In genomic region chr1:87594736-87595383, GRCh38 we compare ENCODE assay signal across 1 cellular context.
TF ChIP-seq lines count a peak whose summit lies in the region.

No MANE protein-coding gene starts in this region.

TF ChIP-seq in WTC11, 78 proteins besides CTCF, POLR2A, EP300 and RAD21 (continued from another document):
- TF ChIP-seq ATF6 (CRISPR knock-in tag; IDR thresholded peaks at IDR 0.05) (no peak), OVOL2 (CRISPR knock-in tag; IDR thresholded peaks at IDR 0.05; ENCODE audit: borderline replicate concordance) (no peak), SOX15 (CRISPR knock-in tag; IDR thresholded peaks at IDR 0.05) (no peak), MXD4 (CRISPR knock-in tag; IDR thresholded peaks at IDR 0.05; ENCODE audit: borderline replicate concordance) (no peak)
TF ChIP-seq in WTC11: peak in this region for 0.
